ENCODE assay signal across 13 cellular contexts in the genomic region with DNA sequence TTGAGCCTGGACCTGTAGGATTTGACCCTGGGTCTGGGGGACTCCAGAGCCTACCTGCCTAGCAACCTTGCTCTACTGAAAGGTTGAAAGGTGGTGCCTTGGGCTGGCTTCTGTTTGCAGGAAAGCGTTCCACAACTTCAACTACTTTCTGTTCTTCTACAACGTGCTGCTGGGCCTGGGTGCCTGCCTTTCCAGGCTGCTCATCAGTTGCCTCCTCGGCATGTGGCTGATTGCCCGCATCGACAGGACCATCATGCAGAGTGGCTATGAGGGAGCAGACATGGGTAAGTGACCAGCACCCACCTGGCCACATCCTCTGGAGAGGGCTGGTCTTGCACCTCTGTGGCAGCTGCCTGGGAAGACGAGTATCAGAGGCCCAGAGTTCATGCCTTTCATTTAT.
"Had no signal": no experiment of that assay in that cellular context is flagged by ENCODE, and none has a peak within 500 bp of the region (broad histone marks: within the 10 kb centered on the region; RNA-seq: fewer than 3 reads in every experiment).

No MANE protein-coding gene starts in this region.

- H3K4me3 ChIP-seq: cardiac muscle cell, esophagus squamous epithelium, stomach, testis had no signal

- H3K4me1 Mint-ChIP-seq: activated naive CD4-positive, alpha-beta T cell treated with anti-CD3 and anti-CD28 coated beads, Interleukin-2, amount 10 ng/mL, durations not matched to agents 7 days and 5 days; naive thymus-derived CD8-positive, alpha-beta T cell had no signal

- H3K4me3 Mint-ChIP-seq: activated CD8-positive, alpha-beta memory T cell treated with anti-CD3 and anti-CD28 coated beads, Interleukin-2, amount 10 ng/mL, durations not matched to agents 7 days and 5 days; activated naive CD4-positive, alpha-beta T cell treated with anti-CD3 and anti-CD28 coated beads, Interleukin-2, amount 10 ng/mL, durations not matched to agents 7 days and 5 days; naive thymus-derived CD8-positive, alpha-beta T cell had no signal

- DNase-seq: activated CD8-positive, alpha-beta memory T cell treated with anti-CD3 and anti-CD28 coated beads, Interleukin-2, amount 10 ng/mL, durations not matched to agents 7 days and 5 days; activated naive CD4-positive, alpha-beta T cell treated with anti-CD3 and anti-CD28 coated beads, Interleukin-2, amount 10 ng/mL, durations not matched to agents 7 days and 5 days; activated T-cell treated with anti-CD3 and anti-CD28 coated beads, Interleukin-2, amount 50 U/mL, for 1 hour; esophagus squamous epithelium; glutamatergic neuron; mammary epithelial cell; naive thymus-derived CD8-positive, alpha-beta T cell; stomach; T-helper 1 cell; T1000 had no signal

- H3K27ac ChIP-seq: cardiac muscle cell, stomach, testis had no signal

- H3K27ac Mint-ChIP-seq: activated CD8-positive, alpha-beta memory T cell treated with anti-CD3 and anti-CD28 coated beads, Interleukin-2, amount 10 ng/mL, durations not matched to agents 7 days and 5 days; naive thymus-derived CD8-positive, alpha-beta T cell had no signal

- H3K27me3 ChIP-seq: cardiac muscle cell, esophagus squamous epithelium, stomach, testis had no signal

- H3K36me3 ChIP-seq: cardiac muscle cell had no signal

- H3K9me3 ChIP-seq: testis had no signal

- H3K27me3 Mint-ChIP-seq: activated naive CD4-positive, alpha-beta T cell treated with anti-CD3 and anti-CD28 coated beads, Interleukin-2, amount 10 ng/mL, durations not matched to agents 7 days and 5 days; naive thymus-derived CD8-positive, alpha-beta T cell had no signal

- ATAC-seq: activated CD4-positive, CD25-positive, alpha-beta regulatory T cell treated with anti-CD3 and anti-CD28 coated beads, Interleukin-2, amount 50 U/mL, for 24 hours; activated CD8-positive, alpha-beta memory T cell treated with anti-CD3 and anti-CD28 coated beads, Interleukin-2, amount 10 ng/mL, durations not matched to agents 7 days and 5 days; naive thymus-derived CD8-positive, alpha-beta T cell had no signal
